Comparison of ENCODE assay signal across 1 cellular context in genomic region chr7:87192784-87193487, GRCh38.
A peak's percentile ranks its signal among the peaks of the same experiment; 100 is the strongest.
TF ChIP-seq lines count a peak whose summit lies in the region.

No MANE protein-coding gene starts in this region.

TF ChIP-seq in H1, 55 proteins besides CTCF, POLR2A, EP300 and RAD21:
- no peak for TF ChIP-seq JUN (IDR thresholded peaks at IDR 0.05; ENCODE audit: low read depth, low read length)
- no peak for TF ChIP-seq YY1 (IDR thresholded peaks at IDR 0.05; ENCODE audit: low read depth, low read length)
- no peak for TF ChIP-seq SAP30 (IDR thresholded peaks at IDR 0.05; ENCODE audit: insufficient read depth, insufficient replicate concordance, low read length)
- 0 out of 2 replicates have a peak, but pooled peaks have one; percentile 8 for TF ChIP-seq POLR2AphosphoS5 (IDR thresholded peaks at IDR 0.05; ENCODE audit: low read depth, low read length)
